In genomic region chr1:44672956-44673674, GRCh38 we compare ENCODE assay signal across 8 cellular contexts. TPM values are rescaled to one million over a fixed set of nuclear protein-coding genes. Genes with fewer than 3 reads are reported as not detected.
DNase-seq lines count a peak whose midpoint lies in the region; ATAC-seq, FAIRE-seq and TF ChIP-seq lines count a peak whose summit lies in the region.

No MANE protein-coding gene starts in this region.

- no peaks in the 10 kb centered on the region for H3K79me2 ChIP-seq in astrocyte (ENCODE audit: insufficient read depth, low read length)

- no peak for TF ChIP-seq EP300 in tibial nerve (IDR thresholded peaks at IDR 0.05)

- peak overlapping the region; percentile 88 for H2AFZ ChIP-seq in astrocyte (ENCODE audit: low read depth, low read length)

- peaks cover 27% of the 10 kb centered on the region for H3K4me1 Mint-ChIP-seq in activated T-cell treated with anti-CD3 and anti-CD28 coated beads, Interleukin-2, amount 50 U/mL, for 4 hours (ENCODE audit: low read depth)
- peaks cover 23% of the 10 kb centered on the region for H3K4me1 Mint-ChIP-seq in astrocyte (ENCODE audit: low read depth, unreplicated experiment)

- peaks cover 26% of the 10 kb centered on the region for H3K4me1 ChIP-seq in astrocyte (ENCODE audit: insufficient read depth, low read length)
- H3K4me1 ChIP-seq in lower lobe of right lung = peaks cover 54% of the 10 kb centered on the region
- H3K4me1 ChIP-seq in tibial nerve = peaks cover 0 to 64% (median 34%) of the 10 kb centered on the region in 4 donors

- peak overlapping the region; percentile 81 for H3K4me3 Mint-ChIP-seq in activated T-cell treated with anti-CD3 and anti-CD28 coated beads, Interleukin-2, amount 50 U/mL, for 4 hours
- H3K4me3 Mint-ChIP-seq in astrocyte (ENCODE audit: unreplicated experiment) = peak overlapping the region; percentile 91

- H3K4me3 ChIP-seq in astrocyte (ENCODE audit: insufficient read depth, low read depth, low read length) (peak overlapping the region; percentile 73), lower lobe of right lung (peak overlapping the region; percentile 67), tibial nerve (peak overlapping the region; percentile 60 to 78 (median 72))

- H3K27me3 ChIP-seq in astrocyte (ENCODE audit: insufficient read depth, low read length) (no peaks in the 10 kb centered on the region), lower lobe of right lung (ENCODE audit: low read depth) (no peaks in the 10 kb centered on the region), tibial nerve (no peaks in the 10 kb centered on the region)

- ATAC-seq in activated T-cell treated with anti-CD3 and anti-CD28 coated beads, Interleukin-2, amount 50 U/mL, for 4 hours = no peak
- ATAC-seq in lower lobe of right lung (no peak), GM18861 (IDR thresholded peaks at IDR 0.05; ENCODE audit: unreplicated experiment) (no peak)

- TF ChIP-seq CTCF in astrocyte (IDR thresholded peaks at IDR 0.05; ENCODE audit: insufficient read depth, low read depth, low read length) = no peak
- no peak for TF ChIP-seq CTCF in lower lobe of right lung (IDR thresholded peaks at IDR 0.05)
- TF ChIP-seq CTCF in tibial nerve (IDR thresholded peaks at IDR 0.05) = no peak

- peak overlapping the region; percentile 82 for H3K9ac ChIP-seq in astrocyte (ENCODE audit: low read length)

- H3K4me2 ChIP-seq in astrocyte (ENCODE audit: low read length) = peak overlapping the region; percentile 91

- no peaks in the 10 kb centered on the region for H3K9me3 Mint-ChIP-seq in activated T-cell treated with anti-CD3 and anti-CD28 coated beads, Interleukin-2, amount 50 U/mL, for 4 hours
- no peaks in the 10 kb centered on the region for H3K9me3 Mint-ChIP-seq in astrocyte (ENCODE audit: unreplicated experiment)

- no peaks in the 10 kb centered on the region for H3K9me3 ChIP-seq in astrocyte (ENCODE audit: insufficient read depth, low read depth, low read length)
- H3K9me3 ChIP-seq in lower lobe of right lung = no peaks in the 10 kb centered on the region
- H3K9me3 ChIP-seq in tibial nerve = no peaks in the 10 kb centered on the region

- H4K20me1 ChIP-seq in astrocyte (ENCODE audit: insufficient read depth, low read length) = no peaks in the 10 kb centered on the region

- H3K27ac Mint-ChIP-seq in astrocyte (ENCODE audit: unreplicated experiment) = peak overlapping the region; percentile 76

- no peak for TF ChIP-seq POLR2A in tibial nerve (IDR thresholded peaks at IDR 0.05)

- H3K36me3 ChIP-seq in astrocyte (ENCODE audit: insufficient read depth, low read length) (no peaks in the 10 kb centered on the region), lower lobe of right lung (no peaks in the 10 kb centered on the region), tibial nerve (peaks cover 0 to 3% (median 0%) of the 10 kb centered on the region in 3 donors)

- intact Hi-C loops in lower lobe of right lung (cut with DNase I) = no loop called here

- H3K27ac ChIP-seq in astrocyte (ENCODE audit: low read depth, low read length) (peak overlapping the region; percentile 87), lower lobe of right lung (peak overlapping the region; percentile 95), tibial nerve (peak overlapping the region; percentile 93 to 99 (median 98))

- no peaks in the 10 kb centered on the region for H3K27me3 Mint-ChIP-seq in activated T-cell treated with anti-CD3 and anti-CD28 coated beads, Interleukin-2, amount 50 U/mL, for 4 hours (ENCODE audit: low read depth)
- H3K27me3 Mint-ChIP-seq in astrocyte (ENCODE audit: low read depth, unreplicated experiment) = no peaks in the 10 kb centered on the region

- no peaks in the 10 kb centered on the region for H3K36me3 Mint-ChIP-seq in activated T-cell treated with anti-CD3 and anti-CD28 coated beads, Interleukin-2, amount 50 U/mL, for 4 hours (ENCODE audit: insufficient read depth)
- no peaks in the 10 kb centered on the region for H3K36me3 Mint-ChIP-seq in astrocyte (ENCODE audit: low read depth, unreplicated experiment)

- DNase-seq in activated T-cell treated with anti-CD3 and anti-CD28 coated beads, Interleukin-2, amount 50 U/mL, for 4 hours = no peak
- DNase-seq in activated T-cell treated with anti-CD3 and anti-CD28 coated beads for 4 hours = no peak
- no peak for DNase-seq in astrocyte (ENCODE audit: low read depth)
- no peak for DNase-seq in lower lobe of right lung
- DNase-seq in tibial nerve (ENCODE audit: low spot score in 2 of 2) = no peak
- DNase-seq in urothelium cell line (ENCODE audit: low spot score) = no peak
- no peak for DNase-seq in SK-N-DZ (ENCODE audit: low spot score)

- WGBS in tibial nerve, 2 donors = 65 to 66% methylated on average over 14 of the region's 14 CpGs

- FAIRE-seq in astrocyte (lab: Jason Lieb, UNC) = no peak
- FAIRE-seq in urothelium cell line (lab: Jason Lieb, UNC) = no peak

RNA-seq across cellular contexts. Expression of gene TMEM53, which starts 1.2 kb away (rescaled TPM):
- 1 to 10 TPM; 1.8 to 3.6 (median 2.2) TPM for total RNA-seq in activated T-cell treated with anti-CD3 and anti-CD28 coated beads, Interleukin-2, amount 50 U/mL, for 4 hours
- total RNA-seq in astrocyte (5.8 and 7.3 TPM in 2 replicates), lower lobe of right lung (22.6 TPM), tibial nerve (10 to 100 TPM in 2 of 4 donors, 1 to 10 TPM in 2; 7.2 to 10.5 (median 9.5) TPM)
- 4.8 and 7.3 TPM in 2 replicates for polyA plus RNA-seq in SK-N-DZ (2014; cell fraction: cytosol; rRNA removed)
- 3.3 and 5.8 TPM in 2 replicates for polyA plus RNA-seq in SK-N-DZ (2014; cell fraction: nucleus; rRNA removed)

RNA-seq across cellular contexts. Expression of gene ARMH1, which starts 1.4 kb away (rescaled TPM):
- 10 to 100 TPM; 29.4 to 57.2 (median 49.5) TPM for total RNA-seq in activated T-cell treated with anti-CD3 and anti-CD28 coated beads, Interleukin-2, amount 50 U/mL, for 4 hours
- total RNA-seq in astrocyte (2.5 and 4.8 TPM in 2 replicates), lower lobe of right lung (14.5 TPM), tibial nerve (1 to 10 TPM in 3 of 4 donors, under 1 TPM in 1; 0.66 to 7.1 (median 2.9) TPM)
- not detected in 2 replicates for polyA plus RNA-seq in SK-N-DZ (2014; cell fraction: cytosol; rRNA removed)
- polyA plus RNA-seq in SK-N-DZ (2014; cell fraction: nucleus; rRNA removed) = 3.8 and 9.8 TPM in 2 replicates

RNA-seq across cellular contexts. Expression of gene RNU5D-1, which starts 57.9 kb away (rescaled TPM):
- not detected for total RNA-seq in activated T-cell treated with anti-CD3 and anti-CD28 coated beads, Interleukin-2, amount 50 U/mL, for 4 hours
- total RNA-seq in astrocyte (not detected in 2 replicates), lower lobe of right lung (not detected), tibial nerve (not detected)
- polyA plus RNA-seq in SK-N-DZ (2014; cell fraction: cytosol; rRNA removed) = not detected in 2 replicates
- not detected in 2 replicates for polyA plus RNA-seq in SK-N-DZ (2014; cell fraction: nucleus; rRNA removed)
